In the genomic region with DNA sequence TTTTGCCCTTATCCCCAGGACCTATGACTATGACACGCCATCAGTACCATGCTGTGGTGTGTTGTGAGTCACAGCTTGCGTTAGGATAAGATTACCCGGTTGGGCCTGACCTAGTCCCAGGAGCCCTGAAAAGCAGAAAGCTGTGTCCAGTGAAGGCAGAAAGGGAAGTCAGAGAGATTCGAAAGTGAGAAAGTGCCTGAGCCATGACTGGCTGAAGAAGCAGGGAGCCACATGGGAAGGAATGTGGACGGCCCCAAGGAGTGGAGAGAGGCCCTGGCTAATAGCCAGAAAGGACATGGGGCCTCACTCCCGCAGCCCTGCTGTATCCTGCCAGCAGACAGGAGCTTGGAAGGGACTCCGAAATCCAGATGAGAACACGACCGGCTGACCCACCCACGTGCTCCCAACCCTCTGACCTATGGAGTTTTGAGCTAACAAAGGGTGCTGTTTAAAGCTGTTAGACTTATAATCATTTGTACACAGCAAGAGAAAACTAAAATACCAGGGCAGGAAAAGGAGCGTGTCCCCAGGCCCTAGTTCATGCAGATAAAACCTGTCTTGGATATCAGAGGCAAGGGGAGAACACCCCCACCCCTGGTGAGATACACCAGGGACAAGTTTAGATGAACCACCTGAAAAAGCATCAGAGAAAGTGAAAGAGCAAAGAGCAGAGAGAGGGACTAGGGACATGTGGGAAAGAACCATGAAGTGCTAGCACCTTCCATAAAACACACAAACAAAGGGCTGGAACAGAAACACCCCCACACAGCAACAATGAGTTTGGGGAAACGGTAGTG, we compare ENCODE assay signal across 8 cellular contexts.
DNase-seq lines count a peak whose midpoint lies in the region; ATAC-seq and TF ChIP-seq lines count a peak whose summit lies in the region.

No MANE protein-coding gene starts in this region.

- TF ChIP-seq CTCF in cardiac fibroblast (IDR thresholded peaks at IDR 0.05; ENCODE audit: low read depth, low read length) (no peak), lung (IDR thresholded peaks at IDR 0.05; ENCODE audit: control extremely low read depth, extremely low read depth) (no peak)

- CTCF ChIA-PET in activated CD4-positive, alpha-beta T cell treated with anti-CD3 and anti-CD28 coated beads for 36 hours (lab: Charles Lee): interaction anchor here (1.3 kb wide), 1 partner anchor 15 kb away, joined by 5 read pairs; no protein-coding TSS in a partner anchor

- peak overlapping the region in 2 of 3 donors; percentile 15 to 16 for H3K27ac Mint-ChIP-seq in IgD-negative memory B cell
- H3K27ac Mint-ChIP-seq in activated CD4-positive, alpha-beta T cell treated with anti-CD3 and anti-CD28 coated beads for 36 hours: no peak overlapping the region
- H3K27ac Mint-ChIP-seq in T-helper 17 cell: no peak overlapping the region

- H3K9me3 Mint-ChIP-seq in IgD-negative memory B cell: no peaks in the 10 kb centered on the region
- H3K9me3 Mint-ChIP-seq in activated CD4-positive, alpha-beta T cell treated with anti-CD3 and anti-CD28 coated beads for 36 hours (ENCODE audit: low read depth): no peaks in the 10 kb centered on the region

- WGBS in lung, 2 donors: 47 to 60% methylated on average over 12 of the region's 12 CpGs

- intact Hi-C loops in activated CD4-positive, alpha-beta T cell treated with anti-CD3 and anti-CD28 coated beads for 36 hours (cut with DNase I, micrococcal nuclease): no loop called here

- H3K27me3 ChIP-seq in lung (ENCODE audit: control insufficient read depth, insufficient read depth): no peaks in the 10 kb centered on the region

- H3K9me3 ChIP-seq in lung (ENCODE audit: control insufficient read depth in 2 of 2, insufficient read depth in 1 of 2, low read length in 1 of 2): no peaks in the 10 kb centered on the region
- no peaks in the 10 kb centered on the region for H3K9me3 ChIP-seq in T-helper 17 cell (ENCODE audit: control insufficient read depth, low read length, poor library complexity, severe bottlenecking)

- peak overlapping the region in 1 of 2 donors; percentile 5 for H3K27ac ChIP-seq in lung (ENCODE audit: low read depth in 1 of 2, low read length in 1 of 2)

- H3K4me1 Mint-ChIP-seq in IgD-negative memory B cell: peaks cover 15 to 19% (median 18%) of the 10 kb centered on the region in 3 donors
- peaks cover 9% of the 10 kb centered on the region for H3K4me1 Mint-ChIP-seq in activated CD4-positive, alpha-beta T cell treated with anti-CD3 and anti-CD28 coated beads for 36 hours
- H3K4me1 Mint-ChIP-seq in T-helper 17 cell: peaks cover 20% of the 10 kb centered on the region

- H3K4me1 ChIP-seq in lung (ENCODE audit: control insufficient read depth in 2 of 2, insufficient read depth in 2 of 2, low read length in 2 of 2): peaks cover 4 to 14% of the 10 kb centered on the region in 2 donors

- peak overlapping the region in 1 of 2 donors; percentile 26 for H3K4me3 ChIP-seq in cardiac fibroblast (replicated peaks in 1 of 2; ENCODE audit: low read depth in 2 of 2, low read length in 2 of 2)
- no peak overlapping the region for H3K4me3 ChIP-seq in lung

- peak; percentile 84 for ATAC-seq in lung (ENCODE audit: insufficient read depth, low FRiP score)
- ATAC-seq in activated CD4-positive, alpha-beta T cell treated with anti-CD3 and anti-CD28 coated beads for 36 hours: no peak
- ATAC-seq in T-helper 17 cell: no peak

- no peaks in the 10 kb centered on the region for H3K27me3 Mint-ChIP-seq in IgD-negative memory B cell
- no peaks in the 10 kb centered on the region for H3K27me3 Mint-ChIP-seq in activated CD4-positive, alpha-beta T cell treated with anti-CD3 and anti-CD28 coated beads for 36 hours
- H3K27me3 Mint-ChIP-seq in T-helper 17 cell: no peaks in the 10 kb centered on the region

- no peaks in the 10 kb centered on the region for H3K36me3 ChIP-seq in lung (ENCODE audit: control insufficient read depth in 2 of 2, insufficient read depth in 2 of 2, low read length in 2 of 2)

- DNase-seq in Daoy (ENCODE audit: low read depth) (peak; percentile 91), cardiac fibroblast (ENCODE audit: low read depth in 2 of 2) (peak; percentile 94 to 95), lung (ENCODE audit: low spot score) (peak; percentile 32), ureter (ENCODE audit: low spot score) (peak; percentile 50), NK-92 (lab: John Stamatoyannopoulos, UW; ENCODE audit: unreplicated experiment) (no peak), T-helper 17 cell (no peak)
- no peak for DNase-seq in activated CD4-positive, alpha-beta T cell treated with anti-CD3 and anti-CD28 coated beads for 36 hours

- peaks cover 5% of the 10 kb centered on the region for H3K36me3 Mint-ChIP-seq in IgD-negative memory B cell
- H3K36me3 Mint-ChIP-seq in activated CD4-positive, alpha-beta T cell treated with anti-CD3 and anti-CD28 coated beads for 36 hours (ENCODE audit: low read depth): peaks cover 2% of the 10 kb centered on the region
- no peaks in the 10 kb centered on the region for H3K36me3 Mint-ChIP-seq in T-helper 17 cell (ENCODE audit: low read depth)

- POLR2A ChIA-PET in activated CD4-positive, alpha-beta T cell treated with anti-CD3 and anti-CD28 coated beads for 36 hours (lab: Charles Lee): interaction anchor here (0.7 kb wide), 1 partner anchor 114 kb away, joined by 4 read pairs; no protein-coding TSS in a partner anchor

- H3K4me3 Mint-ChIP-seq in IgD-negative memory B cell: peak overlapping the region in 2 of 4 donors; percentile 50 to 67
- H3K4me3 Mint-ChIP-seq in activated CD4-positive, alpha-beta T cell treated with anti-CD3 and anti-CD28 coated beads for 36 hours: no peak overlapping the region
- H3K4me3 Mint-ChIP-seq in T-helper 17 cell: no peak overlapping the region

Comparison
In these comparisons a context has a peak if more than half of its experiments do, and no peak if none do; other contexts are left out.
1. DNase-seq: peak in Daoy (single experiment), cardiac fibroblast (2 of 2), lung (single experiment) and ureter (single experiment); none in NK-92 (single experiment), activated CD4-positive, alpha-beta T cell treated with anti-CD3 and anti-CD28 coated beads for 36 hours (single experiment) and T-helper 17 cell (0 of 3).
2. H3K27ac Mint-ChIP-seq: peak in IgD-negative memory B cell (2 of 3); none in activated CD4-positive, alpha-beta T cell treated with anti-CD3 and anti-CD28 coated beads for 36 hours (single experiment) and T-helper 17 cell (single experiment).